ENCODE assay signal across 9 cellular contexts in genomic region chr16:46947900-46948547, GRCh38. TPM values are rescaled to one million over a fixed set of nuclear protein-coding genes. Genes with fewer than 3 reads are reported as not detected.
DNase-seq lines count a peak whose midpoint lies in the region; ATAC-seq and TF ChIP-seq lines count a peak whose summit lies in the region.
"Had no signal": no experiment of that assay in that cellular context is flagged by ENCODE, and none has a peak within 500 bp of the region (broad histone marks: within the 10 kb centered on the region; RNA-seq: fewer than 3 reads in every experiment).

No MANE protein-coding gene starts in this region.

- H3K4me3 Mint-ChIP-seq in HFFc6 = no peak overlapping the region
- H3K4me3 Mint-ChIP-seq in activated CD8-positive, alpha-beta T cell treated with anti-CD3 and anti-CD28 coated beads, Interleukin-2, amount 10 ng/mL, durations not matched to agents 7 days and 5 days = no peak overlapping the region
- H3K4me3 Mint-ChIP-seq: dendritic cell treated with granulocyte-macrophage colony-stimulating factor and Interleukin-4, amounts not matched to agents 40 ng/mL and 50 ng/mL, for 4 days had no signal

- H3K27me3 Mint-ChIP-seq in HFFc6 (ENCODE audit: insufficient read depth) = peaks cover 2% of the 10 kb centered on the region; the same call in 1 of the 2 replicates
- H3K27me3 Mint-ChIP-seq in activated CD8-positive, alpha-beta T cell treated with anti-CD3 and anti-CD28 coated beads, Interleukin-2, amount 10 ng/mL, durations not matched to agents 7 days and 5 days (ENCODE audit: low read depth) = no peaks in the 10 kb centered on the region
- H3K27me3 Mint-ChIP-seq: dendritic cell treated with granulocyte-macrophage colony-stimulating factor and Interleukin-4, amounts not matched to agents 40 ng/mL and 50 ng/mL, for 4 days had no signal

- no peak overlapping the region for H3K4me2 ChIP-seq in smooth muscle cell

- no peak overlapping the region for H3K27ac ChIP-seq in smooth muscle cell (ENCODE audit: low read depth)

- no peaks in the 10 kb centered on the region for H3K9me3 Mint-ChIP-seq in HFFc6
- no peaks in the 10 kb centered on the region for H3K9me3 Mint-ChIP-seq in activated CD8-positive, alpha-beta T cell treated with anti-CD3 and anti-CD28 coated beads, Interleukin-2, amount 10 ng/mL, durations not matched to agents 7 days and 5 days (ENCODE audit: insufficient read depth)
- H3K9me3 Mint-ChIP-seq: dendritic cell treated with granulocyte-macrophage colony-stimulating factor and Interleukin-4, amounts not matched to agents 40 ng/mL and 50 ng/mL, for 4 days had no signal

- DNase-seq in NCI-H748 (lab: John Stamatoyannopoulos, UW; ENCODE audit: unreplicated experiment) (peak; percentile 24), NCI-H748 treated with DMSO at 0.1 percent for 48 hours (lab: John Stamatoyannopoulos, UW) (no peak), HFFc6 (peak; percentile 22), NCI-H2171 treated with DMSO at 0.1 percent for 48 hours (lab: John Stamatoyannopoulos, UW) (peak; percentile 49), foreskin fibroblast (peak; percentile 32 to 70), smooth muscle cell (lab: John Stamatoyannopoulos, UW; ENCODE audit: unreplicated experiment) (no peak), omental fat pad (ENCODE audit: low spot score) (no peak)
- DNase-seq in activated CD8-positive, alpha-beta T cell treated with anti-CD3 and anti-CD28 coated beads, Interleukin-2, amount 10 ng/mL, durations not matched to agents 7 days and 5 days = peak; percentile 60

- H3K9ac ChIP-seq in smooth muscle cell (ENCODE audit: low read depth) = no peak overlapping the region

- H3K27ac Mint-ChIP-seq in HFFc6 = no peak overlapping the region
- no peak overlapping the region for H3K27ac Mint-ChIP-seq in activated CD8-positive, alpha-beta T cell treated with anti-CD3 and anti-CD28 coated beads, Interleukin-2, amount 10 ng/mL, durations not matched to agents 7 days and 5 days

- no peaks in the 10 kb centered on the region for H3K79me2 ChIP-seq in smooth muscle cell (ENCODE audit: low read depth)

- no peaks in the 10 kb centered on the region for H4K20me1 ChIP-seq in smooth muscle cell (ENCODE audit: low read depth)

- no peaks in the 10 kb centered on the region for H3K4me1 Mint-ChIP-seq in HFFc6 (ENCODE audit: low read depth)
- peaks cover 9% of the 10 kb centered on the region for H3K4me1 Mint-ChIP-seq in activated CD8-positive, alpha-beta T cell treated with anti-CD3 and anti-CD28 coated beads, Interleukin-2, amount 10 ng/mL, durations not matched to agents 7 days and 5 days (ENCODE audit: low read depth)

- WGBS in smooth muscle cell (ENCODE audit: low lambda C conversion rate) = 84% methylated on average over 7 of the region's 7 CpGs

- H2AFZ ChIP-seq in smooth muscle cell (ENCODE audit: low read depth) = no peak overlapping the region

- H3K36me3 Mint-ChIP-seq in HFFc6 (ENCODE audit: low read depth) = no peaks in the 10 kb centered on the region
- no peaks in the 10 kb centered on the region for H3K36me3 Mint-ChIP-seq in activated CD8-positive, alpha-beta T cell treated with anti-CD3 and anti-CD28 coated beads, Interleukin-2, amount 10 ng/mL, durations not matched to agents 7 days and 5 days (ENCODE audit: low read depth)

- H3K4me3 ChIP-seq in foreskin fibroblast (ENCODE audit: low read depth in 1 of 2, low read length in 2 of 2) (no peak overlapping the region), smooth muscle cell (no peak overlapping the region)

- no peaks in the 10 kb centered on the region for H3F3A ChIP-seq in smooth muscle cell (ENCODE audit: low read depth)

- H3K27me3 ChIP-seq in smooth muscle cell (ENCODE audit: low read depth) = no peaks in the 10 kb centered on the region

- no peaks in the 10 kb centered on the region for H3K4me1 ChIP-seq in smooth muscle cell (ENCODE audit: low read depth)

- CTCF ChIA-PET in activated CD8-positive, alpha-beta T cell treated with anti-CD3 and anti-CD28 coated beads, Interleukin-2, amount 10 ng/mL, durations not matched to agents 7 days and 5 days (lab: Charles Lee) = interaction anchor here (0.9 to 1.8 kb wide), 12 partner anchors 18 to 1217 kb away, joined by 3 to 10 read pairs (median 4); no protein-coding TSS in a partner anchor

- TF ChIP-seq CTCF in HFFc6 (IDR thresholded peaks at IDR 0.05) = peak; percentile 82
- peak; percentile 61 for TF ChIP-seq CTCF in foreskin fibroblast (IDR thresholded peaks at IDR 0.05; ENCODE audit: low read depth, low read length)
- peak; percentile 52 for TF ChIP-seq CTCF in smooth muscle cell (IDR thresholded peaks at IDR 0.05; ENCODE audit: borderline replicate concordance, insufficient read depth, poor library complexity, severe bottlenecking)
- TF ChIP-seq CTCF in omental fat pad (IDR thresholded peaks at IDR 0.05) = no peak

- no peaks in the 10 kb centered on the region for H3K36me3 ChIP-seq in smooth muscle cell (ENCODE audit: low read depth)

- ATAC-seq in activated CD8-positive, alpha-beta T cell treated with anti-CD3 and anti-CD28 coated beads, Interleukin-2, amount 10 ng/mL, durations not matched to agents 7 days and 5 days = peak; percentile 71
- no peak for ATAC-seq in omental fat pad (ENCODE audit: low FRiP score)

- no peaks in the 10 kb centered on the region for H3K9me3 ChIP-seq in smooth muscle cell (replicated peaks; ENCODE audit: low read depth)

- POLR2A ChIA-PET in activated CD8-positive, alpha-beta T cell treated with anti-CD3 and anti-CD28 coated beads, Interleukin-2, amount 10 ng/mL, durations not matched to agents 7 days and 5 days (lab: Charles Lee) = interaction anchor here (0.6 kb wide), 1 partner anchor 26 kb away, joined by 3 read pairs; no protein-coding TSS in a partner anchor

RNA-seq across cellular contexts. Expression of gene DNAJA2, which starts 25.4 kb away (rescaled TPM):
- total RNA-seq in HFFc6 (2021; fragmentation: NEBNext Ultra II Directional; extraction: Animal tissue kit (Norgen Biotek cat#: 25700)) = 10 to 100 TPM; 64.2 to 80.3 (median 72.5) TPM
- total RNA-seq in activated CD8-positive, alpha-beta T cell treated with anti-CD3 and anti-CD28 coated beads, Interleukin-2, amount 10 ng/mL, durations not matched to agents 7 days and 5 days = 10 to 100 TPM; 53.9 to 54.1 TPM
- total RNA-seq in smooth muscle cell = 36.4 and 51.5 TPM in 2 replicates
- polyA plus RNA-seq in smooth muscle cell = 49.3 and 52.2 TPM in 2 replicates
- 10 to 100 TPM; 40.4 to 65.4 (median 47.9) TPM for total RNA-seq in omental fat pad

Comparison
In these comparisons a context has a peak if more than half of its experiments do, and no peak if none do; other contexts are left out.
1. DNase-seq: peak in NCI-H748 (single experiment), HFFc6 (single experiment), NCI-H2171 treated with DMSO at 0.1 percent for 48 hours (single experiment), activated CD8-positive, alpha-beta T cell treated with anti-CD3 and anti-CD28 coated beads, Interleukin-2, amount 10 ng/mL, durations not matched to agents 7 days and 5 days (single experiment) and foreskin fibroblast (2 of 2); none in NCI-H748 treated with DMSO at 0.1 percent for 48 hours (single experiment), smooth muscle cell (single experiment) and omental fat pad (single experiment).
2. CTCF ChIP-seq: peak in HFFc6 (single experiment), foreskin fibroblast (single experiment) and smooth muscle cell (single experiment); none in omental fat pad (0 of 3).